Comparison of ENCODE assay signal across 15 cellular contexts in genomic region chr17:10541179-10541578, GRCh38. TPM values are rescaled to one million over a fixed set of nuclear protein-coding genes. Genes with fewer than 3 reads are reported as not detected.
"Had no signal": no experiment of that assay in that cellular context is flagged by ENCODE, and none has a peak within 500 bp of the region (broad histone marks: within the 10 kb centered on the region; RNA-seq: fewer than 3 reads in every experiment).

No MANE protein-coding gene starts in this region.

RNA-seq across cellular contexts. Expression of gene MYH2, which starts 8.3 kb away (rescaled TPM):
- total RNA-seq: activated B cell treated with CpG ODN at 0.5 μM for 24 hours; activated CD4-positive, alpha-beta memory T cell treated with anti-CD3 and anti-CD28 coated beads for 36 hours; activated CD4-positive, alpha-beta T cell treated with anti-CD3 and anti-CD28 coated beads, Interleukin-2, amount 10 ng/mL, durations not matched to agents 24 days and 14 days; activated CD8-positive, alpha-beta memory T cell treated with anti-CD3 and anti-CD28 coated beads for 36 hours; activated CD8-positive, alpha-beta T cell treated with anti-CD3 and anti-CD28 coated beads for 36 hours; activated naive CD4-positive, alpha-beta T cell treated with anti-CD3 and anti-CD28 coated beads for 36 hours; activated naive CD4-positive, alpha-beta T cell treated with anti-CD3 and anti-CD28 coated beads, Interleukin-2, amount 50 U/mL, for 72 hours; activated naive CD8-positive, alpha-beta T cell treated with anti-CD3 and anti-CD28 coated beads for 36 hours; activated T-cell treated with anti-CD3 and anti-CD28 coated beads, Interleukin-2, amount 50 U/mL, for 4 hours; activated T-cell treated with anti-CD3 and anti-CD28 coated beads, Interleukin-2, amount 50 U/mL, for 72 hours; activated T-helper 1 cell treated with anti-CD3 and anti-CD28 coated beads, Interleukin-12 subunit alpha, Interleukin-12 subunit beta, Interleukin-2, Interleukin-4 antibody, amounts not matched to agents 30 ng/mL and 10 ng/mL and 1 ng/mL, durations not matched to agents 14 hours and 24 hours and 36 hours; activated T-helper 17 cell treated with anti-CD3 and anti-CD28 coated beads, Interleukin-2, amount 50 U/mL, for 72 hours; aorta; body of pancreas had no signal

RNA-seq across cellular contexts. Expression of gene MYH1, which starts 22.8 kb away (rescaled TPM):
- total RNA-seq: activated B cell treated with CpG ODN at 0.5 μM for 24 hours; activated CD4-positive, alpha-beta memory T cell treated with anti-CD3 and anti-CD28 coated beads for 36 hours; activated CD4-positive, alpha-beta T cell treated with anti-CD3 and anti-CD28 coated beads, Interleukin-2, amount 10 ng/mL, durations not matched to agents 24 days and 14 days; activated CD8-positive, alpha-beta memory T cell treated with anti-CD3 and anti-CD28 coated beads for 36 hours; activated CD8-positive, alpha-beta T cell treated with anti-CD3 and anti-CD28 coated beads for 36 hours; activated naive CD4-positive, alpha-beta T cell treated with anti-CD3 and anti-CD28 coated beads for 36 hours; activated naive CD4-positive, alpha-beta T cell treated with anti-CD3 and anti-CD28 coated beads, Interleukin-2, amount 50 U/mL, for 72 hours; activated naive CD8-positive, alpha-beta T cell treated with anti-CD3 and anti-CD28 coated beads for 36 hours; activated T-cell treated with anti-CD3 and anti-CD28 coated beads, Interleukin-2, amount 50 U/mL, for 4 hours; activated T-cell treated with anti-CD3 and anti-CD28 coated beads, Interleukin-2, amount 50 U/mL, for 72 hours; activated T-helper 1 cell treated with anti-CD3 and anti-CD28 coated beads, Interleukin-12 subunit alpha, Interleukin-12 subunit beta, Interleukin-2, Interleukin-4 antibody, amounts not matched to agents 30 ng/mL and 10 ng/mL and 1 ng/mL, durations not matched to agents 14 hours and 24 hours and 36 hours; activated T-helper 17 cell treated with anti-CD3 and anti-CD28 coated beads, Interleukin-2, amount 50 U/mL, for 72 hours; aorta; astrocyte; body of pancreas had no signal
